Comparison of ENCODE assay signal across 15 cellular contexts in genomic region chr17:77151236-77151635, GRCh38. TPM values are rescaled to one million over a fixed set of nuclear protein-coding genes. Genes with fewer than 3 reads are reported as not detected.
A peak's percentile ranks its signal among the peaks of the same experiment; 100 is the strongest.
DNase-seq lines count a peak whose midpoint lies in the region; ATAC-seq lines count a peak whose summit lies in the region.
"Had no signal": no experiment of that assay in that cellular context is flagged by ENCODE, and none has a peak within 500 bp of the region (broad histone marks: within the 10 kb centered on the region; RNA-seq: fewer than 3 reads in every experiment).

No MANE protein-coding gene starts in this region.

- peaks cover 38% of the 10 kb centered on the region for H3K4me1 Mint-ChIP-seq in activated naive CD8-positive, alpha-beta T cell treated with anti-CD3 and anti-CD28 coated beads, Interleukin-2, amount 50 U/mL, for 24 hours

- no peak overlapping the region for H3K4me3 Mint-ChIP-seq in activated naive CD8-positive, alpha-beta T cell treated with anti-CD3 and anti-CD28 coated beads, Interleukin-2, amount 50 U/mL, for 24 hours
- H3K4me3 Mint-ChIP-seq: effector memory CD8-positive, alpha-beta T cell had no signal

- peaks cover 22% of the 10 kb centered on the region for H3K36me3 ChIP-seq in adipocyte (ENCODE audit: control insufficient read depth, insufficient read depth, low read length, severe bottlenecking)
- peaks cover 48% of the 10 kb centered on the region for H3K36me3 ChIP-seq in skeletal muscle satellite cell (ENCODE audit: insufficient read depth, low read length)
- H3K36me3 ChIP-seq: breast epithelium had no signal

- DNase-seq in Ammon's horn (ENCODE audit: low spot score), result peak; percentile 47
- no peak for DNase-seq in adipocyte (ENCODE audit: low read depth)
- peak; percentile 42 for DNase-seq in globus pallidus (ENCODE audit: low spot score)
- DNase-seq in ecto neural progenitor cell (ENCODE audit: low spot score), result no peak
- no peak for DNase-seq in NCI-H1417 treated with DMSO at 0.1 percent for 48 hours (lab: John Stamatoyannopoulos, UW)
- DNase-seq in dedifferentiated amniotic fluid mesenchymal stem cell (ENCODE audit: extremely low spot score), result no peak
- no peak for DNase-seq in activated naive CD8-positive, alpha-beta T cell treated with anti-CD3 and anti-CD28 coated beads, Interleukin-2, amount 50 U/mL, for 24 hours
- DNase-seq: activated naive CD4-positive, alpha-beta T cell treated with anti-CD3 and anti-CD28 coated beads, Interleukin-2, amount 50 U/mL, for 16 hours; activated T-cell treated with anti-CD3 and anti-CD28 coated beads for 4 hours; COR-L47; effector memory CD8-positive, alpha-beta T cell; NCI-H1417; stimulated activated naive CD4-positive, alpha-beta T cell treated with Interleukin-2 at 50 U/mL for 16 hours had no signal

- peaks cover 59% of the 10 kb centered on the region for H3K4me1 ChIP-seq in adipocyte (ENCODE audit: control insufficient read depth, insufficient read depth, low read length)
- peaks cover 63% of the 10 kb centered on the region for H3K4me1 ChIP-seq in skeletal muscle satellite cell (ENCODE audit: control insufficient read depth, insufficient read depth, low read length)
- H3K4me1 ChIP-seq: breast epithelium had no signal

- H3K9ac ChIP-seq in adipocyte (ENCODE audit: low read length), result peak overlapping the region; percentile 67
- peak overlapping the region; percentile 23 for H3K9ac ChIP-seq in skeletal muscle satellite cell (ENCODE audit: low read depth, low read length)

- H3K4me3 ChIP-seq in adipocyte (ENCODE audit: low read length) (peak overlapping the region; percentile 56), skeletal muscle satellite cell (ENCODE audit: low read length) (no peak overlapping the region)
- H3K4me3 ChIP-seq: breast epithelium had no signal

- H3K27me3 ChIP-seq in adipocyte (replicated peaks; ENCODE audit: control insufficient read depth, insufficient read depth, low read length) (no peaks in the 10 kb centered on the region), skeletal muscle satellite cell (ENCODE audit: control insufficient read depth, insufficient read depth, low read length) (no peaks in the 10 kb centered on the region)
- H3K27me3 ChIP-seq: breast epithelium had no signal

- H3K27me3 Mint-ChIP-seq in activated naive CD8-positive, alpha-beta T cell treated with anti-CD3 and anti-CD28 coated beads, Interleukin-2, amount 50 U/mL, for 24 hours, result no peaks in the 10 kb centered on the region
- H3K27me3 Mint-ChIP-seq: effector memory CD8-positive, alpha-beta T cell had no signal

- H3K4me2 ChIP-seq in skeletal muscle satellite cell (ENCODE audit: low read length), result no peak overlapping the region

- H3K27ac Mint-ChIP-seq in activated naive CD8-positive, alpha-beta T cell treated with anti-CD3 and anti-CD28 coated beads, Interleukin-2, amount 50 U/mL, for 24 hours, result no peak overlapping the region

- no peaks in the 10 kb centered on the region for H3K9me3 Mint-ChIP-seq in activated naive CD8-positive, alpha-beta T cell treated with anti-CD3 and anti-CD28 coated beads, Interleukin-2, amount 50 U/mL, for 24 hours
- H3K9me3 Mint-ChIP-seq: effector memory CD8-positive, alpha-beta T cell had no signal

- H3K9me3 ChIP-seq in adipocyte (ENCODE audit: control insufficient read depth, low read length), result no peaks in the 10 kb centered on the region
- no peaks in the 10 kb centered on the region for H3K9me3 ChIP-seq in skeletal muscle satellite cell (replicated peaks; ENCODE audit: low read length)
- H3K9me3 ChIP-seq: breast epithelium had no signal

- no peak for ATAC-seq in activated naive CD8-positive, alpha-beta T cell treated with anti-CD3 and anti-CD28 coated beads, Interleukin-2, amount 50 U/mL, for 24 hours
- ATAC-seq: effector memory CD8-positive, alpha-beta T cell had no signal

- peaks cover 26% of the 10 kb centered on the region for H3K36me3 Mint-ChIP-seq in activated naive CD8-positive, alpha-beta T cell treated with anti-CD3 and anti-CD28 coated beads, Interleukin-2, amount 50 U/mL, for 24 hours (ENCODE audit: low read depth)

RNA-seq across cellular contexts. Expression of gene SEC14L1, which starts 10.5 kb away (rescaled TPM):
- 25.1 and 27.9 TPM in 2 replicates for total RNA-seq in skeletal muscle satellite cell (2012; rRNA removed)

Comparison
In these comparisons a context has a peak if more than half of its experiments do, and no peak if none do; other contexts are left out.
1. DNase-seq: peak in Ammon's horn (single experiment) and globus pallidus (single experiment); none in adipocyte (single experiment), ecto neural progenitor cell (single experiment), NCI-H1417 treated with DMSO at 0.1 percent for 48 hours (single experiment), dedifferentiated amniotic fluid mesenchymal stem cell (single experiment) and activated naive CD8-positive, alpha-beta T cell treated with anti-CD3 and anti-CD28 coated beads, Interleukin-2, amount 50 U/mL, for 24 hours (single experiment).